Comparison of ENCODE assay signal across 1 cellular context in the genomic region with DNA sequence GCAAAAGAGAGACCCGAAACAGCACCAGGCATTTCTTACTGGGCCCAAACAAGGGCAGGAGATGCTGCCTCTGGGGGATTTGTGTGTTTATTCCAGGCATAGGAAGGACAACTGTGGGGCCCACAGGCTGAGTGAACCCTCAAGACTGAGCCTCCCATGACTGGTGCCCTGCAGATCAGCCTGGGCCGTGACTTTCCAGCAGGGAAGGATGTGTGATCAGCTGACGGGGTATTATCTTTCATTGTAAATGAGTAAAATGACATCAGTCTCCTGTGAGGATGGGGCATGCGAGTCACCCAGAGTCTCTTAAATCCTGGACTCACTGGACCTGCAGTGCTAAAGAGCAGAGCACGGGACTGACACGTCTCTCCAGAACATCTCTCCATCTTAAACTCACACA.
TF ChIP-seq lines count a peak whose summit lies in the region.

No MANE protein-coding gene starts in this region.

TF ChIP-seq in H1, 55 proteins besides CTCF, POLR2A, EP300 and RAD21:
- no peak for TF ChIP-seq SP4 (IDR thresholded peaks at IDR 0.05; ENCODE audit: low read length)
